ENCODE assay signal across 10 cellular contexts in the genomic region with DNA sequence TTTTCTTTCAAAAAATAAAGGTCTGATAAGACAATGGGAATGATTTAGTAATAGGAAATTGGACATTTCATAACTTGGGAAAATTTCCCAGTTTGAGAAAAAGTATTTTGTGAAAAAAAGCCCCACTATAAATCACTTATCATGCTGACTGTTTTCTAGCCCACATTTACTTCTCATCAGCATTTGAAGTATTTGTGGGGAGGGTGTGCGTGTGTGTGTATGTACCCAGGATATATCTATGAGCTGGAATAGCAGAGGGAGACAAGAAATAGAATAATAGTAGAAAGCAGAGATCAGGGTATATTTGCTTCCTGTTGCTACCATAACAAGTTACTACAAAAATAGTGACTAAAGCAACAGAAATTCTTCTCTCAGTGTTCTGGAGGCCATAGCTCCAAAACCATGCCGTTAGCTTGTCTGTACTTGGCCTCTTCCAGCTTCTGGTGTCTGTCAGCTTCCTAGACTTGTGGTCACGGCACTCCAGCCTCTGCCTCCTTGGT.
A peak's percentile ranks its signal among the peaks of the same experiment; 100 is the strongest.
DNase-seq lines count a peak whose midpoint lies in the region; ATAC-seq and TF ChIP-seq lines count a peak whose summit lies in the region.
"Had no signal": no experiment of that assay in that cellular context is flagged by ENCODE, and none has a peak within 500 bp of the region (broad histone marks: within the 10 kb centered on the region; RNA-seq: fewer than 3 reads in every experiment).

No MANE protein-coding gene starts in this region.

- H2BK5ac ChIP-seq in mesenchymal stem cell (ENCODE audit: low read depth, low read length, poor library complexity, severe bottlenecking), result no peak overlapping the region

- H4K91ac ChIP-seq in mesenchymal stem cell (ENCODE audit: low read length), result no peak overlapping the region

- peak; percentile 15 for ATAC-seq in Right ventricle myocardium superior (ENCODE audit: poor library complexity)
- no peak for ATAC-seq in Right ventricle myocardium inferior
- ATAC-seq in upper lobe of left lung (ENCODE audit: low FRiP score in 2 of 2), result peak; percentile 43 to 71
- ATAC-seq in left lobe of liver, result no peak

- H3K4ac ChIP-seq in mesenchymal stem cell (ENCODE audit: low read depth in 1 of 2, low read length in 2 of 2), result no peak overlapping the region

- intact Hi-C loops in Right ventricle myocardium superior (cut with DNase I) (no loop called here), Right ventricle myocardium inferior (cut with DNase I) (no loop called here), vagina (cut with DNase I) (no loop called here)

- H2BK12ac ChIP-seq in mesenchymal stem cell (ENCODE audit: low read length in 2 of 2), result no peak overlapping the region

- H3K27ac ChIP-seq in coronary artery (peak overlapping the region; percentile 6 to 81), mesenchymal stem cell (ENCODE audit: low read length, poor library complexity, severe bottlenecking) (no peak overlapping the region), upper lobe of left lung (no peak overlapping the region), vagina (no peak overlapping the region)

- no peak for TF ChIP-seq EP300 in upper lobe of left lung (IDR thresholded peaks at IDR 0.05)

- H3K4me1 ChIP-seq in mesenchymal stem cell (ENCODE audit: control insufficient read depth, insufficient read depth, low read depth, low read length) (peaks cover 5% of the 10 kb centered on the region), upper lobe of left lung (peaks cover 0 to 4% (median 0%) of the 10 kb centered on the region in 4 donors), vagina (peaks cover 20% of the 10 kb centered on the region)

- no peak overlapping the region for H3K23ac ChIP-seq in mesenchymal stem cell (ENCODE audit: low read length in 2 of 2)

- peak overlapping the region; percentile 60 for H3K9ac ChIP-seq in mesenchymal stem cell (ENCODE audit: low read length)

- no peak overlapping the region for H4K8ac ChIP-seq in mesenchymal stem cell (ENCODE audit: low read length)

- H3K18ac ChIP-seq in mesenchymal stem cell (ENCODE audit: low read depth in 1 of 2, low read length in 2 of 2), result no peak overlapping the region

- no peak for DNase-seq in Right ventricle myocardium superior
- no peak for DNase-seq in Right ventricle myocardium inferior (ENCODE audit: missing footprints)
- DNase-seq in coronary artery (ENCODE audit: low spot score), result no peak
- peak; percentile 95 for DNase-seq in mesenchymal stem cell
- no peak for DNase-seq in upper lobe of left lung
- DNase-seq in vagina (ENCODE audit: extremely low spot score in 2 of 2), result no peak
- no peak for DNase-seq in NCI-H2107 treated with DMSO at 0.1 percent for 48 hours (lab: John Stamatoyannopoulos, UW; ENCODE audit: unreplicated experiment)
- DNase-seq in left lobe of liver (ENCODE audit: low spot score), result no peak
- DNase-seq: GF-D8, nucleus accumbens had no signal

- no peaks in the 10 kb centered on the region for H3K27me3 ChIP-seq in mesenchymal stem cell (ENCODE audit: control insufficient read depth in 1 of 2, insufficient read depth in 1 of 2, low read length in 2 of 2)
- no peaks in the 10 kb centered on the region for H3K27me3 ChIP-seq in upper lobe of left lung
- H3K27me3 ChIP-seq in vagina, result no peaks in the 10 kb centered on the region

- peaks cover 6% of the 10 kb centered on the region for H3K79me1 ChIP-seq in mesenchymal stem cell (replicated peaks; ENCODE audit: low read length, poor library complexity, severe bottlenecking)

- H3K4me2 ChIP-seq in mesenchymal stem cell (ENCODE audit: low read length, poor library complexity, severe bottlenecking), result no peak overlapping the region

- H2AFZ ChIP-seq in mesenchymal stem cell (ENCODE audit: low read depth, low read length), result no peak overlapping the region

- H3K14ac ChIP-seq in mesenchymal stem cell (ENCODE audit: low read length in 2 of 2), result no peak overlapping the region

- 7% methylated on average over 2 of the region's 3 CpGs for WGBS in mesenchymal stem cell
- 86 to 89% methylated on average over 3 of the region's 3 CpGs for WGBS in upper lobe of left lung, 2 donors

- H3K9me3 ChIP-seq in mesenchymal stem cell (ENCODE audit: control insufficient read depth, low read length) (no peaks in the 10 kb centered on the region), upper lobe of left lung (no peaks in the 10 kb centered on the region), vagina (no peaks in the 10 kb centered on the region)

- TF ChIP-seq POLR2A in upper lobe of left lung (IDR thresholded peaks at IDR 0.05), result no peak
- TF ChIP-seq POLR2A in vagina (IDR thresholded peaks at IDR 0.05), result no peak

- no peak overlapping the region for H2AK5ac ChIP-seq in mesenchymal stem cell (ENCODE audit: low read length, severe bottlenecking)

- H3K4me3 ChIP-seq in coronary artery (no peak overlapping the region), mesenchymal stem cell (ENCODE audit: insufficient read depth in 1 of 2, low read depth in 1 of 2, low read length in 2 of 2) (no peak overlapping the region), upper lobe of left lung (no peak overlapping the region), vagina (no peak overlapping the region)

- H2BK120ac ChIP-seq in mesenchymal stem cell (ENCODE audit: low read depth, low read length), result no peak overlapping the region

- H2BK15ac ChIP-seq in mesenchymal stem cell (ENCODE audit: low read depth, poor library complexity, severe bottlenecking), result no peak overlapping the region

- H3K36me3 ChIP-seq in mesenchymal stem cell (ENCODE audit: control insufficient read depth in 1 of 2, insufficient read depth in 2 of 2, low read depth in 1 of 2, low read length in 2 of 2) (peaks cover 7 to 9% of the 10 kb centered on the region in 2 experiments), upper lobe of left lung (peaks cover 0 to 84% (median 14%) of the 10 kb centered on the region in 4 donors), vagina (peaks cover 0 to 8% of the 10 kb centered on the region in 2 donors)

- TF ChIP-seq CTCF in coronary artery (IDR thresholded peaks at IDR 0.05) (no peak), upper lobe of left lung (IDR thresholded peaks at IDR 0.05) (no peak), vagina (IDR thresholded peaks at IDR 0.05) (no peak)

Comparison
In these comparisons a context has a peak if more than half of its experiments do, and no peak if none do; other contexts are left out.
1. ATAC-seq: peak in Right ventricle myocardium superior (single experiment) and upper lobe of left lung (2 of 2); none in Right ventricle myocardium inferior (single experiment) and left lobe of liver (single experiment).
2. H3K27ac ChIP-seq: peak in coronary artery (2 of 2); none in mesenchymal stem cell (single experiment), upper lobe of left lung (0 of 4) and vagina (single experiment).